1 cellular context compared by ENCODE assay signal in the genomic region with DNA sequence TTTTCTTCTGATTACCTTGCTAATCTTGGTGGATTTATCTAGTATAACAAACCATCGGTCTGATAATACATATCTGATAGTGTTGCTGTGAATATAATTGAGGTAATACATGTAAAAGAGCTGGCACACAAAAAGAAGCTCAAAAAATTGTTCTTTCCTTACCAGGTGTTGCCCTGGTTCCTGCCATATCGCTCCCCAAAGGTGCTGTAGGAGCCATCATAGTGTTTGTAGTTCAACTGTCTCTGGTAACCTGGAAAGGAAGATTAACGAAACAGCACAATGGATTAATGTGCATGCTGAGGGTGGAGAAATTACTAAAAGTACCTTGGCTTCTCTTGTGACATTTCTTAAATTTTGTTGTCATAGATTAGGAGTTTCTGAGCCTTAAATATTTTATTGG.
TF ChIP-seq lines count a peak whose summit lies in the region.

No MANE protein-coding gene starts in this region.

TF ChIP-seq in HepG2, 621 proteins besides CTCF, POLR2A, EP300 and RAD21 (continued from another document):
- peak; percentile 93 for TF ChIP-seq RBM22 (optimal IDR thresholded peaks at IDR 0.05; ENCODE audit: low read length)
- TF ChIP-seq SMYD3 (CRISPR knock-in tag; IDR thresholded peaks at IDR 0.05): no peak
- TF ChIP-seq, protein P1, sequence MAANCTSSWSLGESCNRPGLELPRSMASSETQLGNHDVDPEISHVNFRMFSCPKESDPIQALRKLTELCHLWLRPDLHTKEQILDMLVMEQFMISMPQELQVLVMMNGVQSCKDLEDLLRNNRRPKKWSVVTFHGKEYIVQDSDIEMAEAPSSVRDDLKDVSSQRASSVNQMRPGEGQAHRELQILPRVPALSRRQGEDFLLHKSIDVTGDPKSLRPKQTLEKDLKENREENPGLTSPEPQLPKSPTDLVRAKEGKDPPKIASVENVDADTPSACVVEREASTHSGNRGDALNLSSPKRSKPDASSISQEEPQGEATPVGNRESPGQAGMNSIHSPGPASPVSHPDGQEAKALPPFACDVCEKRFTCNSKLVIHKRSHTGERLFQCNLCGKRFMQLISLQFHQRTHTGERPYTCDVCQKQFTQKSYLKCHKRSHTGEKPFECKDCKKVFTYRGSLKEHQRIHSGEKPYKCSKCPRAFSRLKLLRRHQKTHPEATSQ (CRISPR knock-in tag; IDR thresholded peaks at IDR 0.05; ENCODE audit: borderline replicate concordance): no peak
- TF ChIP-seq ZNF816 (CRISPR knock-in tag; IDR thresholded peaks at IDR 0.05; ENCODE audit: borderline replicate concordance): 0 out of 2 replicates have a peak, but pooled peaks have one; percentile 23
TF ChIP-seq in HepG2: peak in this region for 4.
